19 cellular contexts compared by ENCODE assay signal in genomic region chr3:177742273-177742672, GRCh38.
DNase-seq lines count a peak whose midpoint lies in the region; ATAC-seq and TF ChIP-seq lines count a peak whose summit lies in the region.
"Had no signal": no experiment of that assay in that cellular context is flagged by ENCODE, and none has a peak within 500 bp of the region (broad histone marks: within the 10 kb centered on the region; RNA-seq: fewer than 3 reads in every experiment).

No MANE protein-coding gene starts in this region.

- no peak overlapping the region for H3K27ac Mint-ChIP-seq in CD8-positive, alpha-beta T cell
- H3K27ac Mint-ChIP-seq: CD14-positive monocyte had no signal

- no peak for TF ChIP-seq POLR2A in prostate gland (IDR thresholded peaks at IDR 0.05)

- H3K4me1 Mint-ChIP-seq in CD8-positive, alpha-beta T cell (ENCODE audit: low read depth) = no peaks in the 10 kb centered on the region

- ATAC-seq in GM19023 (IDR thresholded peaks at IDR 0.05; ENCODE audit: unreplicated experiment) (peak; percentile 87), HG02623 (IDR thresholded peaks at IDR 0.05; ENCODE audit: unreplicated experiment) (peak; percentile 78), HG03378 (IDR thresholded peaks at IDR 0.05; ENCODE audit: unreplicated experiment) (peak; percentile 79)
- ATAC-seq in CD8-positive, alpha-beta T cell = no peak
- ATAC-seq: Panc1, psoas muscle had no signal

- H3K4me1 ChIP-seq in CD8-positive, alpha-beta T cell (ENCODE audit: insufficient read depth, low read length) = no peaks in the 10 kb centered on the region
- no peaks in the 10 kb centered on the region for H3K4me1 ChIP-seq in prostate gland (replicated peaks)
- H3K4me1 ChIP-seq: suprapubic skin had no signal

- no peaks in the 10 kb centered on the region for H3K9me3 ChIP-seq in CD8-positive, alpha-beta T cell (ENCODE audit: low read length)
- no peaks in the 10 kb centered on the region for H3K9me3 ChIP-seq in prostate gland
- H3K9me3 ChIP-seq: left ventricle myocardium inferior, psoas muscle, suprapubic skin had no signal

- DNase-seq in GM06990 (ENCODE audit: extremely low read depth, insufficient read length) (peak; percentile 20), occipital lobe (lab: John Stamatoyannopoulos, UW) (no peak), NCI-H748 treated with DMSO at 0.1 percent for 48 hours (lab: John Stamatoyannopoulos, UW) (no peak), prostate gland (ENCODE audit: low spot score) (no peak)
- no peak for DNase-seq in CD8-positive, alpha-beta T cell
- DNase-seq: activated effector memory CD4-positive, alpha-beta T cell treated with anti-CD3 and anti-CD28 coated beads, Interleukin-2, amount 50 U/mL, for 16 hours; DMS79 treated with DMSO at 0.1 percent for 48 hours; foreskin fibroblast; left ventricle myocardium inferior; NCI-H187; NCI-H510A; psoas muscle; stimulated activated CD4-positive, alpha-beta T cell treated with anti-CD3 and anti-CD28 coated beads, Interleukin-15, amount 100 ng/mL, for 24 hours had no signal

- no peaks in the 10 kb centered on the region for H3K36me3 Mint-ChIP-seq in CD8-positive, alpha-beta T cell
- H3K36me3 Mint-ChIP-seq: CD14-positive monocyte had no signal

- no peak overlapping the region for H3K4me3 Mint-ChIP-seq in CD8-positive, alpha-beta T cell
- H3K4me3 Mint-ChIP-seq: CD14-positive monocyte had no signal

- H3K36me3 ChIP-seq in GM06990 (ENCODE audit: control insufficient read depth, insufficient read depth, low read length) (no peaks in the 10 kb centered on the region), prostate gland (no peaks in the 10 kb centered on the region)
- H3K36me3 ChIP-seq in CD8-positive, alpha-beta T cell (ENCODE audit: insufficient read depth, low read length) = no peaks in the 10 kb centered on the region
- H3K36me3 ChIP-seq: left ventricle myocardium inferior, suprapubic skin had no signal

- TF ChIP-seq CTCF in GM06990 (IDR thresholded peaks at IDR 0.05; ENCODE audit: insufficient read depth, low read length, poor library complexity, severe bottlenecking) (no peak), prostate gland (IDR thresholded peaks at IDR 0.05) (no peak)
- TF ChIP-seq CTCF in CD8-positive, alpha-beta T cell (IDR thresholded peaks at IDR 0.05) = no peak

- CTCF ChIA-PET in CD8-positive, alpha-beta T cell (lab: Charles Lee) = no interaction called here

- WGBS in prostate gland = 96% methylated on average over 4 of the region's 4 CpGs

- H3K27me3 Mint-ChIP-seq in CD8-positive, alpha-beta T cell (ENCODE audit: low read depth) = no peaks in the 10 kb centered on the region

- intact Hi-C loops in CD8-positive, alpha-beta T cell (cut with DNase I, micrococcal nuclease) = no loop called here
- intact Hi-C loops in prostate gland (cut with DNase I) = no loop called here

- POLR2A ChIA-PET in CD8-positive, alpha-beta T cell (lab: Charles Lee) = no interaction called here

- H3K4me3 ChIP-seq in GM06990 (replicated peaks; ENCODE audit: low read depth, low read length) (no peak overlapping the region), prostate gland (no peak overlapping the region)
- no peak overlapping the region for H3K4me3 ChIP-seq in CD8-positive, alpha-beta T cell (ENCODE audit: low read depth, low read length)
- H3K4me3 ChIP-seq: left ventricle myocardium inferior, psoas muscle, suprapubic skin had no signal

- H3K9me3 Mint-ChIP-seq in CD8-positive, alpha-beta T cell = no peaks in the 10 kb centered on the region

- H3K27me3 ChIP-seq in GM06990 (replicated peaks; ENCODE audit: control insufficient read depth, insufficient read depth, low read length) (no peaks in the 10 kb centered on the region), prostate gland (replicated peaks; ENCODE audit: insufficient read depth) (no peaks in the 10 kb centered on the region)
- H3K27me3 ChIP-seq in CD8-positive, alpha-beta T cell (ENCODE audit: insufficient read depth, low read length) = no peaks in the 10 kb centered on the region
- H3K27me3 ChIP-seq: suprapubic skin had no signal

- no peak overlapping the region for H3K27ac ChIP-seq in CD8-positive, alpha-beta T cell (ENCODE audit: low read depth, low read length)
- H3K27ac ChIP-seq in prostate gland = no peak overlapping the region
- H3K27ac ChIP-seq: left ventricle myocardium inferior, psoas muscle, suprapubic skin had no signal
